In the genomic region with DNA sequence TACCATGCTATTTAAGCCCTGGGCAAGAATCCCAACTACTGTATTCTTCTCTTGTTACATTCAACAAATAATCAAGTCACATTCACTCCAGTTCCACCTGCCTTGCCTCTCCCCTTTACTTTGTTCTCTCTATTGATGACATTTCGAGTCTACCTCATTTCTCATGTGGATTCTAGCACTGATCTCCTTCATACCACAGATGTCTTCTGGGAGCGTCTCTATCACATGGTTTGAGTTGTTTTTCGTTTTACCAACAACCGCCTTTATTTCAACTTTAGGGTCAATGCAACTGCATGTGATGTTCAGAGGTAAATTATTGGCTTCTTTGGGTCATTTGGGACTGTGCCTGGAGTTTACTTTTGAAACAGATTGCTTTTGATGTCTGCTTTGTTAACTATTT, we compare ENCODE assay signal across 9 cellular contexts. TPM values are rescaled to one million over a fixed set of nuclear protein-coding genes. Genes with fewer than 3 reads are reported as not detected.
"Had no signal": no experiment of that assay in that cellular context is flagged by ENCODE, and none has a peak within 500 bp of the region (broad histone marks: within the 10 kb centered on the region; RNA-seq: fewer than 3 reads in every experiment).

No MANE protein-coding gene starts in this region.

- H3K4me1 Mint-ChIP-seq: IgD-negative memory B cell had no signal

- DNase-seq: IMR-90, KBM-7, KG1 had no signal

- H3K4me3 Mint-ChIP-seq: IgD-negative memory B cell had no signal

- H3K27me3 Mint-ChIP-seq: IgD-negative memory B cell had no signal

- H3K27ac Mint-ChIP-seq: IgD-negative memory B cell had no signal

- H3K4me3 ChIP-seq: K562 had no signal

- H3K9ac ChIP-seq: KMS-11 had no signal

- ATAC-seq: HepG2, K562 had no signal

- H3K4me2 ChIP-seq: KMS-11 had no signal

- H3K27ac ChIP-seq: HL-60, KMS-11 had no signal

- FAIRE-seq: HepG2, HTR-8/SVneo, K562 had no signal

RNA-seq across cellular contexts. Expression of a gene that starts 40.7 kb away (rescaled TPM):
- total RNA-seq: HepG2 had no signal
- polyA plus RNA-seq: HepG2, IgD-negative memory B cell had no signal
